1 cellular context compared by ENCODE assay signal in the genomic region with DNA sequence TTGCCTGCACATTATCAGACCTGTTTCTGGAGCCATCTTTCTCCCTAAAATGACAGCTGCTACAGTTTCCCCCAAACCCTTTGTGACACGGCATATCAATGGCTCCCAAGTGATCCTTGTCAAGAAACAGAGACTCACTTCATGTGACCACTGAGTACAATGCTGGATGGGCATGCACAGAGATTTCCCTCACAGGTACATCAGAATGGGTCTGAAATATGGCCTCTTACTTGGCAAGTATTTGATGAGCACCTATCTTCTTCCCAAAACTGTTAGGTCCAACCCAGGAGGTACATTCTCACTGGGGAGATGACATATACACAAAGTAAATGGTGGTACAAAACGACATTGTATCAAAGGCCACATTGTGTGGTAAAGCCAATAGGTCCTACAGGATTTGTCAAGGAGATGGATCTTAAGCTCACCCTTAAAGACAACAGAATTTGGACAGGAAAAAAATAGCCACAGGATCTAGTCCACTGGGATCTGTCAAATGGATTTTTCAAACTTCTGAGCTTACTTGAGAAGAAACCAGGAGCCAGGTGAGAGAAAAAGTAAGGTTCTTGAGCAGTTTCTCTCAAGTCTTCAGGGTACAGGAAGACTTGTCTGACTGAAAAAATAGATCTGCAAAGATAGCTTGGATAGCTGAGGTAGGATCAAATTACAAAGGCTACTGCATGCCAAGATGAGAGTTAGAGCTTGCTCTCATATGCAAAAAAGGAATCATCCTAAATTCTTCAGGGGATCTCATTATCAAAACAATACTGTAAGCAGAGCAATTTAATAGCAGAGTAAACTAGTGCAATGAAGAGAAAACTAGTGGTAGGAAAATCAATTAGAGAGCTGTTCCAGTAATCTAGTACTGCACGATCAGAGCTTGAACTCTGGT.
TF ChIP-seq lines count a peak whose summit lies in the region.

No MANE protein-coding gene starts in this region.

TF ChIP-seq in GM23338, 12 proteins besides CTCF, POLR2A, EP300 and RAD21:
- TF ChIP-seq, protein P1, sequence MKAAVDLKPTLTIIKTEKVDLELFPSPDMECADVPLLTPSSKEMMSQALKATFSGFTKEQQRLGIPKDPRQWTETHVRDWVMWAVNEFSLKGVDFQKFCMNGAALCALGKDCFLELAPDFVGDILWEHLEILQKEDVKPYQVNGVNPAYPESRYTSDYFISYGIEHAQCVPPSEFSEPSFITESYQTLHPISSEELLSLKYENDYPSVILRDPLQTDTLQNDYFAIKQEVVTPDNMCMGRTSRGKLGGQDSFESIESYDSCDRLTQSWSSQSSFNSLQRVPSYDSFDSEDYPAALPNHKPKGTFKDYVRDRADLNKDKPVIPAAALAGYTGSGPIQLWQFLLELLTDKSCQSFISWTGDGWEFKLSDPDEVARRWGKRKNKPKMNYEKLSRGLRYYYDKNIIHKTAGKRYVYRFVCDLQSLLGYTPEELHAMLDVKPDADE (IDR thresholded peaks at IDR 0.05), result no peak
- peak; percentile 4; the same call in 1 of the 2 replicates for TF ChIP-seq NANOG (IDR thresholded peaks at IDR 0.05; ENCODE audit: borderline replicate concordance)
